ENCODE assay signal across 10 cellular contexts in the genomic region with DNA sequence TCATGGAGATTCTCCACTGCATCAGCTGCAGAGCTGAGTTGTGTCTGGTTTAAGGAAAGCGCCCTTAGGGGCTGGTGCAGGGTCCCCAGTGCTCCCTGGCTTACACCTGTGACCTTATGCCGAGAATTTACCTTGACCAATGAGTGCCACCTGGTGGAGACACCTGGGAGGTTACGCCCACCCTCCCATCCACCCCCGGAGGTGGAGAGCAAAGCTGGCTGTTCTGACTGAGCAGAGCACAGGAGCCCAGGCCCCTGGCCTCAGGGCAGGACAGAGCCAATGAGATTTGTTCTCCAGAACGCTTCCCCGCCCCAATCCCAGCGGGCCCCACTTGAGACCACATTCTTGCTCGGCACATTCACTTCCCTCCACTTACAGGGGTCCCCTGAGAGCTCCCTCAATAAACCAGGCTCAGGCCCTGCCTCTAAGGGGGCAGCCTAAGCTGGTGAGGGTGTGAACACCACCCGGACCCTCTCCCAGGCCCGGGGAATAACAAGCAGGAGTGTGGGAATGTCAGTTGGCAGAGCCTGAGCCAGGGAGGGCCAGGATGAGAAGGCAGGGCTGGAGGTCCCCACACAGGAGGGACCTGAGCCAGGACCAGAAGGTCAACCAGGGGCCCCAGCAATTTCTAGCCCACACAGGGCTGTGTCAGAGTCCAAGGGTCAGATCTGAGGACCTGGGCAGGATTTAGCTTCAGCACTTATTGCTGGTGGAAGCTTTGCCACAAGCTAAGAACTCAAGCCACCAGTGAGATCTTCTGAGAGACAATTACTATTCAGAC.
DNase-seq lines count a peak whose midpoint lies in the region; ATAC-seq, FAIRE-seq and TF ChIP-seq lines count a peak whose summit lies in the region.
"Had no signal": no experiment of that assay in that cellular context is flagged by ENCODE, and none has a peak within 500 bp of the region (broad histone marks: within the 10 kb centered on the region; RNA-seq: fewer than 3 reads in every experiment).

No MANE protein-coding gene starts in this region.

- no peak overlapping the region; the same call in 1 of the 2 replicates for H4K8ac ChIP-seq in H1 (ENCODE audit: extremely low read depth, insufficient read depth, low read length)

- ATAC-seq in activated naive CD4-positive, alpha-beta T cell treated with anti-CD3 and anti-CD28 coated beads, Interleukin-2, amount 50 U/mL, for 72 hours: peak; percentile 37 to 41
- no peak for ATAC-seq in upper lobe of left lung (ENCODE audit: low FRiP score in 2 of 2)
- ATAC-seq in GM18502 (IDR thresholded peaks at IDR 0.05; ENCODE audit: poor library complexity, unreplicated experiment): no peak

- no peak overlapping the region for H2BK20ac ChIP-seq in H1 (ENCODE audit: low read length)

- H3K79me2 ChIP-seq in H1 (ENCODE audit: control insufficient read depth in 1 of 2, insufficient read depth in 2 of 2, low read length in 2 of 2): no peaks in the 10 kb centered on the region

- no peak overlapping the region for H3K4me2 ChIP-seq in H1 (ENCODE audit: insufficient read depth in 1 of 2, low read depth in 2 of 2, low read length in 2 of 2)

- H3K4ac ChIP-seq in H1 (replicated peaks; ENCODE audit: insufficient read length, low read depth, low read length): no peak overlapping the region

- H3K23me2 ChIP-seq in H1 (ENCODE audit: low read depth, low read length): no peaks in the 10 kb centered on the region; the same call in 1 of the 2 replicates

- no peak overlapping the region for H4K5ac ChIP-seq in H1 (ENCODE audit: insufficient read length, low read depth, low read length)

- TF ChIP-seq EP300 in H1 (IDR thresholded peaks at IDR 0.05; ENCODE audit: borderline replicate concordance in 1 of 2, low read depth in 2 of 2, low read length in 2 of 2) (no peak), upper lobe of left lung (IDR thresholded peaks at IDR 0.05) (no peak)

- peak; percentile 84 to 90 for TF ChIP-seq RAD21 in H1 (IDR thresholded peaks at IDR 0.05 in 1 of 2, conservative IDR thresholded peaks at IDR 0.05 in 1 of 2; ENCODE audit: low read depth in 2 of 2, low read length in 2 of 2)

- no peak overlapping the region for H3K56ac ChIP-seq in H1 (replicated peaks; ENCODE audit: insufficient read length, low read depth, low read length)

- H3K36me3 ChIP-seq in H1 (ENCODE audit: control insufficient read depth in 2 of 4, insufficient read depth in 4 of 4, low read length in 3 of 4) (no peaks in the 10 kb centered on the region), upper lobe of left lung (no peaks in the 10 kb centered on the region)
- H3K36me3 ChIP-seq: thoracic aorta had no signal

- FAIRE-seq in H1 (lab: Jason Lieb, UNC): peak; percentile 92

- H2AFZ ChIP-seq in H1 (ENCODE audit: low read length): 0 out of 2 replicates have a peak overlapping the region, but pooled peaks have one; percentile 26

- H3K4me3 ChIP-seq in H1 (ENCODE audit: extremely low read depth in 1 of 4, insufficient read depth in 2 of 4, low read depth in 3 of 4, low read length in 4 of 4): no peak overlapping the region
- H3K4me3 ChIP-seq in upper lobe of left lung: no peak overlapping the region
- H3K4me3 ChIP-seq: thoracic aorta had no signal

- no peak for TF ChIP-seq POLR2A in H1 (IDR thresholded peaks at IDR 0.05; ENCODE audit: control extremely low read depth in 1 of 2, low read depth in 2 of 2, low read length in 2 of 2)
- TF ChIP-seq POLR2A in upper lobe of left lung (IDR thresholded peaks at IDR 0.05): no peak

- no peaks in the 10 kb centered on the region for H3K27me3 ChIP-seq in H1 (replicated peaks in 1 of 4; ENCODE audit: control insufficient read depth in 3 of 4, extremely low read depth in 1 of 4, insufficient read depth in 3 of 4, low read length in 3 of 4)
- no peaks in the 10 kb centered on the region for H3K27me3 ChIP-seq in upper lobe of left lung

- H3K9me3 Mint-ChIP-seq in activated naive CD4-positive, alpha-beta T cell treated with anti-CD3 and anti-CD28 coated beads, Interleukin-2, amount 50 U/mL, for 72 hours: peaks cover 2% of the 10 kb centered on the region in 2 donors

- no peak overlapping the region for H2BK5ac ChIP-seq in H1 (ENCODE audit: low read depth, low read length)

- H3K79me1 ChIP-seq in H1 (ENCODE audit: low read depth, low read length): no peaks in the 10 kb centered on the region

- H2AK5ac ChIP-seq in H1 (ENCODE audit: low read depth, low read length): no peak overlapping the region

- CTCF ChIA-PET in H1 (lab: Charles Lee; ENCODE audit: partially characterized antibody): interaction anchor here (0.6 to 7.3 kb wide), 41 partner anchors 8 to 964 kb away, joined by 3 to 74 read pairs (median 4); partner anchors contain the start of genes MCM2 and PRR20G

- H3K23ac ChIP-seq in H1 (ENCODE audit: insufficient read length): no peak overlapping the region

- H2BK120ac ChIP-seq in H1 (replicated peaks; ENCODE audit: low read depth, low read length): no peak overlapping the region

- peak overlapping the region; percentile 17 for H4K91ac ChIP-seq in H1 (replicated peaks; ENCODE audit: insufficient read length, low read length)

- H3K18ac ChIP-seq in H1 (ENCODE audit: extremely low read depth, low read length): no peak overlapping the region; the same call in 1 of the 2 replicates

- H3K4me1 ChIP-seq in H1 (replicated peaks in 1 of 4; ENCODE audit: control insufficient read depth in 3 of 4, insufficient read depth in 4 of 4, low read length in 3 of 4) (peaks cover 0 to 4% (median 3%) of the 10 kb centered on the region in 4 experiments; a peak in 3 of 7 replicates), upper lobe of left lung (no peaks in the 10 kb centered on the region)

- H3K9me3 ChIP-seq in H1 (ENCODE audit: insufficient read depth in 2 of 2, low read depth in 1 of 2, low read length in 1 of 2) (no peaks in the 10 kb centered on the region), upper lobe of left lung (no peaks in the 10 kb centered on the region)
- H3K9me3 ChIP-seq: thoracic aorta had no signal

- H3K27ac ChIP-seq in H1 (ENCODE audit: low read depth, low read length): no peak overlapping the region
- H3K27ac ChIP-seq in upper lobe of left lung: no peak overlapping the region
- H3K27ac ChIP-seq: thoracic aorta had no signal

- no peaks in the 10 kb centered on the region for H3K36me3 Mint-ChIP-seq in activated naive CD4-positive, alpha-beta T cell treated with anti-CD3 and anti-CD28 coated beads, Interleukin-2, amount 50 U/mL, for 72 hours

- POLR2A ChIA-PET in H1 (lab: Charles Lee; ENCODE audit: partially characterized antibody): interaction anchor here (0.7 to 0.9 kb wide), 2 partner anchors 16 to 621 kb away, joined by 3 read pairs; no protein-coding TSS in a partner anchor

- DNase-seq in activated naive CD4-positive, alpha-beta T cell treated with anti-CD3 and anti-CD28 coated beads, Interleukin-2, amount 50 U/mL, for 72 hours (ENCODE audit: low spot score in 2 of 2): peak in 1 of 2 donors; percentile 35
- no peak for DNase-seq in activated naive CD4-positive, alpha-beta T cell treated with anti-CD3 and anti-CD28 coated beads, Interleukin-2, amount 50 U/mL, for 16 hours
- DNase-seq in NCI-H1417 (lab: John Stamatoyannopoulos, UW): peak; percentile 67 to 87 (median 71)
- peak; percentile 84 to 91 for DNase-seq in H1 (ENCODE audit: low read depth in 1 of 2, low spot score in 2 of 2)
- DNase-seq in upper lobe of left lung: no peak
- no peak for DNase-seq in Ammon's horn (ENCODE audit: low spot score)
- DNase-seq in medulla oblongata (ENCODE audit: extremely low spot score): no peak
- DNase-seq: activated gamma-delta T cell had no signal

- no peak overlapping the region for H2BK15ac ChIP-seq in H1 (ENCODE audit: low read length)

- no peak overlapping the region for H3K14ac ChIP-seq in H1 (ENCODE audit: insufficient read length)

- peak in 2 of 3 experiments; percentile 75 to 83; a peak in 3 of 4 replicates for TF ChIP-seq CTCF in H1 (IDR thresholded peaks at IDR 0.05; ENCODE audit: control extremely low read depth in 1 of 3, insufficient read depth in 1 of 3, low read depth in 1 of 3, low read length in 3 of 3)
- peak in 4 of 6 experiments; percentile 29 to 52 (median 36) for TF ChIP-seq CTCF in upper lobe of left lung (IDR thresholded peaks at IDR 0.05)

- no peak overlapping the region for H3K9ac ChIP-seq in H1 (replicated peaks in 1 of 4; ENCODE audit: extremely low read depth in 1 of 4, low read depth in 3 of 4, low read length in 3 of 4)

- H4K20me1 ChIP-seq in H1 (replicated peaks in 1 of 2; ENCODE audit: control insufficient read depth in 1 of 2, insufficient read depth in 2 of 2, low read length in 2 of 2): no peaks in the 10 kb centered on the region

- WGBS in H1 (ENCODE audit: extremely low coverage in 1 of 2, insufficient coverage in 1 of 2, insufficient read length in 1 of 2, insufficient replicate concordance in 2 of 2, low coverage in 1 of 2, low lambda C conversion rate in 2 of 2, missing lambda C conversion rate in 1 of 2), 2 experiments: 47% methylated on average over 10 of the region's 10 CpGs; no CpG with 5 or more reads in 1 of the 2 experiments
- whole genome bisulfite sequencing in upper lobe of left lung, 2 donors: 62 to 65% methylated on average over 6 to 10 of the region's 10 CpGs

- no peak overlapping the region for H3K27ac Mint-ChIP-seq in activated naive CD4-positive, alpha-beta T cell treated with anti-CD3 and anti-CD28 coated beads, Interleukin-2, amount 50 U/mL, for 72 hours

- peak overlapping the region; percentile 9; the same call in 1 of the 2 replicates for H2BK12ac ChIP-seq in H1 (ENCODE audit: low read depth, low read length)

TF ChIP-seq in H1, 55 proteins besides CTCF, POLR2A, EP300 and RAD21:
- TF ChIP-seq BRCA1 (IDR thresholded peaks at IDR 0.05; ENCODE audit: low read depth, low read length) (no peak), EGR1 (IDR thresholded peaks at IDR 0.05; ENCODE audit: borderline replicate concordance, low read depth, low read length) (peak; percentile 48; the same call in 1 of the 2 replicates), KDM5A (IDR thresholded peaks at IDR 0.05; ENCODE audit: low read length) (no peak), NANOG (IDR thresholded peaks at IDR 0.05; ENCODE audit: insufficient read depth, low read depth, low read length, poor library complexity, severe bottlenecking) (peak; percentile 15), RXRA (IDR thresholded peaks at IDR 0.05; ENCODE audit: insufficient read depth, low read depth, low read length) (no peak), E2F6 (IDR thresholded peaks at IDR 0.05) (peak; percentile 11; the same call in 1 of the 2 replicates)
- TF ChIP-seq, protein P1, sequence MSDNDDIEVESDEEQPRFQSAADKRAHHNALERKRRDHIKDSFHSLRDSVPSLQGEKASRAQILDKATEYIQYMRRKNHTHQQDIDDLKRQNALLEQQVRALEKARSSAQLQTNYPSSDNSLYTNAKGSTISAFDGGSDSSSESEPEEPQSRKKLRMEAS (IDR thresholded peaks at IDR 0.05): peak; percentile 34

Comparison
In these comparisons a context has a peak if more than half of its experiments do, and no peak if none do; other contexts are left out.
1. ATAC-seq: peak in activated naive CD4-positive, alpha-beta T cell treated with anti-CD3 and anti-CD28 coated beads, Interleukin-2, amount 50 U/mL, for 72 hours (2 of 2); none in upper lobe of left lung (0 of 2) and GM18502 (single experiment).
2. DNase-seq: peak in NCI-H1417 (3 of 3) and H1 (2 of 2); none in activated naive CD4-positive, alpha-beta T cell treated with anti-CD3 and anti-CD28 coated beads, Interleukin-2, amount 50 U/mL, for 16 hours (single experiment), upper lobe of left lung (0 of 2), Ammon's horn (single experiment) and medulla oblongata (single experiment).